24 cellular contexts compared by ENCODE assay signal in the genomic region with DNA sequence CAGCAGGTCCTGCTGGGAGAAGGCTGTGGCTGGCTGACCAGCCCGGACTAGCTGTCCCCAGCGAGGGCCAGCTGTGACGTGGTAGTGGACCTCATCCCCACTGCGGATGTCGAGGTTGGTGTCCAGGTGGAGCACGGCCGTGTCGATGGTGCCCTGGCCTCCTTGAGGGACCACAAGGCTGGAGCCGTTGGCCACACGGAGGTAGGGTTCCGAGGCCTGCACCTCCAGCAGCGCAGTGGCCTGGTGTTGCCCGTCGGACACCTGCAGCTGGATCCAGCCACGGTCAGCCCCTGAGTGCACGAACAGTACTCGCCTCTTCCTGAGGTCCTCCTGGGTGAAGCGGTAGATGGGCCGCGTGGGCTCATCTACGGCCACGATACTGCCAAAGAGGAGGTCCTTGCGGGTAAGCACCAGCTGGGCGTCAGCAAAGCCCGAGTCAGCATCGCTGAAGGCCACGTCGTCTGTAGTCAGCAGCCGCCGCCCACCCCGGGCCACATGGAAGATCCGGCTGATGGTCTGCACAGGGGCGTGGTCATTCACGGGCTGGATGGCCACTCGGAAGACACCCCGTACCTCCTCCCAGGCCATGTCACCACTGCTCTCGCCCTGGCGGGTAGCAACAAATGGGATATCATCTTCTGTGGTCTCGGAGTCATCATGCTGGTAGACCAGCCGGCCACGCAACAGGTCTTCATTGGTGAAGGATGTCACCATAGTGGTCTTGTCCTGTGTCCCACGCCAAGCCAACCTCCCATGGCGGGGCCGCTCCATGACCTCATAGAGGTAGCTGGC. TPM values are rescaled to one million over a fixed set of nuclear protein-coding genes. Genes with fewer than 3 reads are reported as not detected.
DNase-seq lines count a peak whose midpoint lies in the region; ATAC-seq and TF ChIP-seq lines count a peak whose summit lies in the region.
"Had no signal": no experiment of that assay in that cellular context is flagged by ENCODE, and none has a peak within 500 bp of the region (broad histone marks: within the 10 kb centered on the region; RNA-seq: fewer than 3 reads in every experiment).

No MANE protein-coding gene starts in this region.

- no peaks in the 10 kb centered on the region for H3K9me3 Mint-ChIP-seq in activated naive CD4-positive, alpha-beta T cell treated with anti-CD3 and anti-CD28 coated beads, Interleukin-2, amount 50 U/mL, for 24 hours
- H3K9me3 Mint-ChIP-seq in natural killer cell: no peaks in the 10 kb centered on the region
- H3K9me3 Mint-ChIP-seq: CD8-positive, alpha-beta memory T cell; H9; HFFc6 had no signal

- TF ChIP-seq CTCF in fibroblast of mammary gland (conservative IDR thresholded peaks at IDR 0.05; ENCODE audit: control insufficient read depth, insufficient read depth, low read depth, low read length): no peak
- TF ChIP-seq CTCF in natural killer cell (IDR thresholded peaks at IDR 0.05): no peak

- intact Hi-C loops in sciatic nerve (cut with DNase I): no loop called here
- intact Hi-C loops in natural killer cell (cut with micrococcal nuclease): no loop called here

- H4K91ac ChIP-seq in mesenchymal stem cell (ENCODE audit: low read length): no peak overlapping the region

- no peaks in the 10 kb centered on the region for H3K4me1 Mint-ChIP-seq in activated naive CD4-positive, alpha-beta T cell treated with anti-CD3 and anti-CD28 coated beads, Interleukin-2, amount 50 U/mL, for 24 hours
- peaks cover 0 to 6% of the 10 kb centered on the region in 2 donors for H3K4me1 Mint-ChIP-seq in natural killer cell
- H3K4me1 Mint-ChIP-seq: CD8-positive, alpha-beta memory T cell had no signal

- H3K18ac ChIP-seq in mesenchymal stem cell (ENCODE audit: low read depth in 1 of 2, low read length in 2 of 2): no peak overlapping the region

- H3K9ac ChIP-seq in mesenchymal stem cell (ENCODE audit: low read length): no peak overlapping the region
- H3K9ac ChIP-seq: GM23248 had no signal

- no peaks in the 10 kb centered on the region for H3K9me3 ChIP-seq in mesenchymal stem cell (ENCODE audit: control insufficient read depth, low read length)
- H3K9me3 ChIP-seq: BE2C had no signal

- no peak overlapping the region for H3K4me2 ChIP-seq in mesenchymal stem cell (ENCODE audit: low read length, poor library complexity, severe bottlenecking)

- no peak overlapping the region for H3K4me3 ChIP-seq in fibroblast of mammary gland (ENCODE audit: control insufficient read depth, low read depth, low read length)
- H3K4me3 ChIP-seq in mesenchymal stem cell (ENCODE audit: insufficient read depth in 1 of 2, low read depth in 1 of 2, low read length in 2 of 2): no peak overlapping the region
- H3K4me3 ChIP-seq: GM23248 had no signal

- H2AK5ac ChIP-seq in mesenchymal stem cell (ENCODE audit: low read length, severe bottlenecking): no peak overlapping the region

- WGBS in mesenchymal stem cell: 97% methylated on average over 44 of the region's 44 CpGs

- no peaks in the 10 kb centered on the region for H3K79me1 ChIP-seq in mesenchymal stem cell (replicated peaks; ENCODE audit: low read length, poor library complexity, severe bottlenecking)

- H2AFZ ChIP-seq in mesenchymal stem cell (ENCODE audit: low read depth, low read length): no peak overlapping the region
- H2AFZ ChIP-seq: GM23248 had no signal

- H3K27ac Mint-ChIP-seq in activated naive CD4-positive, alpha-beta T cell treated with anti-CD3 and anti-CD28 coated beads, Interleukin-2, amount 50 U/mL, for 24 hours: peak overlapping the region; percentile 1
- no peak overlapping the region for H3K27ac Mint-ChIP-seq in natural killer cell
- H3K27ac Mint-ChIP-seq: CD14-positive monocyte; CD8-positive, alpha-beta memory T cell; HFFc6 had no signal

- H3K23ac ChIP-seq in mesenchymal stem cell (ENCODE audit: low read length in 2 of 2): no peak overlapping the region

- H3K36me3 ChIP-seq in mesenchymal stem cell (ENCODE audit: control insufficient read depth in 1 of 2, insufficient read depth in 2 of 2, low read depth in 1 of 2, low read length in 2 of 2): peaks cover 33 to 52% of the 10 kb centered on the region in 2 experiments
- H3K36me3 ChIP-seq: BE2C had no signal

- H3K27me3 Mint-ChIP-seq in activated naive CD4-positive, alpha-beta T cell treated with anti-CD3 and anti-CD28 coated beads, Interleukin-2, amount 50 U/mL, for 24 hours: peaks cover 3% of the 10 kb centered on the region
- peaks cover 5 to 6% of the 10 kb centered on the region in 2 donors for H3K27me3 Mint-ChIP-seq in natural killer cell (ENCODE audit: low read depth in 2 of 2)

- H3K14ac ChIP-seq in mesenchymal stem cell (ENCODE audit: low read length in 2 of 2): no peak overlapping the region

- no peak for DNase-seq in activated naive CD4-positive, alpha-beta T cell treated with Interleukin-2 at 50 U/mL for 16 hours
- DNase-seq in fibroblast of mammary gland (ENCODE audit: low read depth): peak; percentile 34
- peak; percentile 67 for DNase-seq in sciatic nerve (ENCODE audit: low spot score)
- no peak for DNase-seq in natural killer cell
- no peak for DNase-seq in mesenchymal stem cell
- no peak for DNase-seq in NCI-H128 (lab: John Stamatoyannopoulos, UW; ENCODE audit: unreplicated experiment)
- DNase-seq: BE2C; CD8-positive, alpha-beta memory T cell; DMS79 treated with DMSO at 0.1 percent for 48 hours; GF-D8; GM23248; H9; HFFc6; Kasumi-1; NCI-H1092 treated with DMSO at 0.1 percent for 48 hours; NCI-H1436 treated with DMSO at 0.1 percent for 48 hours; NCI-H187 treated with DMSO at 0.1 percent for 48 hours; NCI-H446; NCI-H524 treated with DMSO at 0.1 percent for 48 hours; NCI-H774 had no signal

- no peak overlapping the region for H2BK5ac ChIP-seq in mesenchymal stem cell (ENCODE audit: low read depth, low read length, poor library complexity, severe bottlenecking)

- peaks cover 7% of the 10 kb centered on the region for H3K4me1 ChIP-seq in mesenchymal stem cell (ENCODE audit: control insufficient read depth, insufficient read depth, low read depth, low read length)

- H3K36me3 Mint-ChIP-seq in activated naive CD4-positive, alpha-beta T cell treated with anti-CD3 and anti-CD28 coated beads, Interleukin-2, amount 50 U/mL, for 24 hours: no peaks in the 10 kb centered on the region
- H3K36me3 Mint-ChIP-seq in natural killer cell: no peaks in the 10 kb centered on the region
- H3K36me3 Mint-ChIP-seq: CD8-positive, alpha-beta memory T cell had no signal

- H2BK120ac ChIP-seq in mesenchymal stem cell (ENCODE audit: low read depth, low read length): no peak overlapping the region

- ATAC-seq in sciatic nerve (peak; percentile 8), natural killer cell (no peak)
- ATAC-seq: HepG2 had no signal

- no peak overlapping the region for H4K8ac ChIP-seq in mesenchymal stem cell (ENCODE audit: low read length)

- H3K27ac ChIP-seq in mesenchymal stem cell (ENCODE audit: low read length, poor library complexity, severe bottlenecking): no peak overlapping the region
- H3K27ac ChIP-seq: 22Rv1, GM23248 had no signal

- no peak overlapping the region for H3K4ac ChIP-seq in mesenchymal stem cell (ENCODE audit: low read depth in 1 of 2, low read length in 2 of 2)

- no peak overlapping the region for H2BK12ac ChIP-seq in mesenchymal stem cell (ENCODE audit: low read length in 2 of 2)

- no peak overlapping the region for H3K4me3 Mint-ChIP-seq in activated naive CD4-positive, alpha-beta T cell treated with anti-CD3 and anti-CD28 coated beads, Interleukin-2, amount 50 U/mL, for 24 hours
- H3K4me3 Mint-ChIP-seq in natural killer cell: no peak overlapping the region
- H3K4me3 Mint-ChIP-seq: CD14-positive monocyte; CD8-positive, alpha-beta memory T cell; H9; HFFc6 had no signal

- no peaks in the 10 kb centered on the region for H3K27me3 ChIP-seq in mesenchymal stem cell (ENCODE audit: control insufficient read depth in 1 of 2, insufficient read depth in 1 of 2, low read length in 2 of 2)
- H3K27me3 ChIP-seq: BE2C had no signal

- H2BK15ac ChIP-seq in mesenchymal stem cell (ENCODE audit: low read depth, poor library complexity, severe bottlenecking): no peak overlapping the region

RNA-seq across cellular contexts. Expression of gene CSPG4, which starts 25.0 kb away (rescaled TPM):
- total RNA-seq in sciatic nerve (57.5 TPM), natural killer cell (under 1 TPM; 0.05 to 0.09 (median 0.07) TPM)
- 12.4 TPM for polyA plus RNA-seq in mesenchymal stem cell (2013, experiment 1 of 2)
- polyA plus RNA-seq in mesenchymal stem cell (2013, experiment 2 of 2): 11.3 TPM
- total RNA-seq: CD8-positive, alpha-beta memory T cell had no signal
- polyA plus RNA-seq: CD14-positive monocyte; CD8-positive, alpha-beta memory T cell had no signal

RNA-seq across cellular contexts. Expression of gene SNX33, which starts 40.0 kb away (rescaled TPM):
- total RNA-seq in sciatic nerve: 33.2 TPM
- 1 to 10 TPM; 2.5 to 5.6 (median 5.1) TPM for total RNA-seq in natural killer cell
- polyA plus RNA-seq in mesenchymal stem cell (2013, experiment 1 of 2): 23.0 TPM
- 22.6 TPM for polyA plus RNA-seq in mesenchymal stem cell (2013, experiment 2 of 2)

RNA-seq across cellular contexts. Expression of gene IMP3, which starts 47.7 kb away (rescaled TPM):
- 47.2 TPM for total RNA-seq in sciatic nerve
- 10 to 100 TPM; 22.9 to 37.1 (median 35.8) TPM for total RNA-seq in natural killer cell
- 49.0 TPM for polyA plus RNA-seq in mesenchymal stem cell (2013, experiment 1 of 2)
- 48.8 TPM for polyA plus RNA-seq in mesenchymal stem cell (2013, experiment 2 of 2)

Comparison
In these comparisons a context has a peak if more than half of its experiments do, and no peak if none do; other contexts are left out.
1. DNase-seq: peak in fibroblast of mammary gland (single experiment) and sciatic nerve (single experiment); none in activated naive CD4-positive, alpha-beta T cell treated with Interleukin-2 at 50 U/mL for 16 hours (single experiment), natural killer cell (single experiment), mesenchymal stem cell (single experiment) and NCI-H128 (single experiment).
2. RNA of gene CSPG4, which starts 25.0 kb away (total RNA-seq): 57.5 TPM in sciatic nerve (single experiment); 0.05 to 0.09 TPM in natural killer cell; every median in the first group is over 10 times any median in the second.